ENCODE assay signal across 8 cellular contexts in the genomic region with DNA sequence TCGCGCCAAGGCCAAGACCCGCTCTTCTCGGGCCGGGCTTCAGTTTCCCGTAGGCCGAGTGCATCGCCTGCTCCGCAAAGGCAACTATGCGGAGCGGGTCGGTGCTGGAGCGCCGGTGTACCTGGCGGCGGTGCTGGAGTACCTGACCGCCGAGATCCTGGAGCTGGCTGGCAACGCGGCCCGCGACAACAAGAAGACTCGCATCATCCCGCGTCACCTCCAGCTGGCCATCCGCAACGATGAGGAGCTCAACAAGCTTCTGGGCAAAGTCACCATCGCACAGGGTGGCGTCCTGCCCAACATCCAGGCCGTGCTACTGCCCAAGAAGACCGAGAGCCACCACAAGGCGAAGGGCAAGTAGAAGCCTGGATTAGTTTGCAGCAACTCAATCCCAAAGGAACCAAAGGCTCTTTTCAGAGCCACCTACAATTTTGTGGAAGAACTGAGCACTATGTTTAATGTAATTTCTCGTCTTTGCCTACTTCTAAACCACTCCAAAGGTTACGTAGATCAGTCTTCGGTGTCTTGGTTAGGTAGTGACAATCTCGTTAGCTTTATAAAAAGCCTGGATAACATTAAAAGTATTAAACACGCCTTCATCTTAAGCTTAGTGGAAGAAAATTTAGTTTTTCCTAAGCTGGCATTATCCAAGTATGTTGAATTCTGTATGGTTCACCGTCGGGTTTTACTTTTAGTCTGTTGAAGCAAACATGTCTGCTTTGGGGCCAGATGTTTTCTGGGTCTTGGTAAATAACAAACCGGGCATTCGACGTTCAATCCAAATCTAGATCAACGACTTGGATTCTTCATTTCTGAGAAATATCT.
DNase-seq lines count a peak whose midpoint lies in the region; ATAC-seq and TF ChIP-seq lines count a peak whose summit lies in the region.
"Not testable (repeated sequence)": the region's sequence is repeated elsewhere in the genome, so short reads cannot be mapped to it uniquely, and the experiment has no call there.

No MANE protein-coding gene starts in this region.

- WGBS in thyroid gland, 2 donors = 7 to 12% methylated on average over 19 to 21 of the region's 43 CpGs

- ATAC-seq in Right ventricle myocardium inferior = peak; percentile 11
- ATAC-seq in naive thymus-derived CD4-positive, alpha-beta T cell = not testable (repeated sequence)

- intact Hi-C loops in Right ventricle myocardium inferior (cut with DNase I); thyroid gland (cut with DNase I): not testable (repeated sequence)
- intact Hi-C loops in naive thymus-derived CD4-positive, alpha-beta T cell (cut with micrococcal nuclease) = loop anchor here (1.0 to 5.0 kb wide), 4 partner anchors 55 to 1536 kb away; a partner anchor contains a TSS

- peak overlapping the region; percentile 70 for H3K9ac ChIP-seq in SU-DHL-6 (ENCODE audit: low read length)

- peak; percentile 12; the same call in 1 of the 2 replicates for TF ChIP-seq CTCF in HFFc6 (IDR thresholded peaks at IDR 0.05)
- TF ChIP-seq CTCF in SU-DHL-6 (IDR thresholded peaks at IDR 0.05; ENCODE audit: insufficient read depth, low read length, poor library complexity, severe bottlenecking); astrocyte of the spinal cord (IDR thresholded peaks at IDR 0.05; ENCODE audit: low read depth, low read length); thyroid gland (IDR thresholded peaks at IDR 0.05): not testable (repeated sequence)

- H3K4me3 Mint-ChIP-seq in HFFc6 = peak overlapping the region; percentile 95
- H3K4me3 Mint-ChIP-seq in naive thymus-derived CD4-positive, alpha-beta T cell = peak overlapping the region; percentile 83 to 99 (median 98)

- CTCF ChIA-PET in naive thymus-derived CD4-positive, alpha-beta T cell (lab: Charles Lee) = interaction anchor here (0.6 to 2.9 kb wide), 15 partner anchors 12 to 1762 kb away, joined by 3 to 27 read pairs (median 5); a partner anchor contains a TSS

- not testable (repeated sequence) for TF ChIP-seq POLR2A in thyroid gland (IDR thresholded peaks at IDR 0.05)

- in situ Hi-C loops in astrocyte of the spinal cord (cut with HindIII; ENCODE audit: low sequenced_read_pairs) = not testable (repeated sequence)

- not testable (repeated sequence) for H3K36me3 ChIP-seq in SU-DHL-6 (ENCODE audit: low read length); naive thymus-derived CD4-positive, alpha-beta T cell (ENCODE audit: control insufficient read depth in 2 of 3, insufficient read depth in 3 of 3, low read length in 3 of 3); thyroid gland

- H3K27me3 ChIP-seq in SU-DHL-6 (ENCODE audit: low read length); naive thymus-derived CD4-positive, alpha-beta T cell (ENCODE audit: control insufficient read depth in 2 of 2, insufficient read depth in 2 of 2, low read length in 2 of 2); thyroid gland: not testable (repeated sequence)

- not testable (repeated sequence) for H3K9me3 Mint-ChIP-seq in HFFc6; naive thymus-derived CD4-positive, alpha-beta T cell

- peaks cover 60% of the 10 kb centered on the region for H3F3A ChIP-seq in SU-DHL-6 (ENCODE audit: insufficient read depth)

- H3K4me3 ChIP-seq in SU-DHL-6 (ENCODE audit: insufficient read depth, low read length, poor library complexity, severe bottlenecking) (peak overlapping the region; percentile 43), astrocyte of the spinal cord (ENCODE audit: low read depth, low read length) (peak overlapping the region; percentile 53), thyroid gland (replicated peaks in 1 of 3) (peak overlapping the region in 1 of 3 donors; percentile 48)
- H3K4me3 ChIP-seq in naive thymus-derived CD4-positive, alpha-beta T cell (ENCODE audit: low read length) = peak overlapping the region; percentile 85

- H3K27ac Mint-ChIP-seq in HFFc6 = peak overlapping the region; percentile 98
- peak overlapping the region; percentile 92 to 100 (median 99) for H3K27ac Mint-ChIP-seq in naive thymus-derived CD4-positive, alpha-beta T cell

- H3K9me2 ChIP-seq in SU-DHL-6 (replicated peaks; ENCODE audit: insufficient read depth, low read length) = not testable (repeated sequence)

- DNase-seq in ELF-1 (ENCODE audit: low read depth, low spot score) (peak; percentile 76), HFFc6 (peak; percentile 44), NAMALWA (ENCODE audit: low spot score) (peak; percentile 88), astrocyte of the spinal cord (ENCODE audit: low read depth, low spot score) (peak; percentile 55), thyroid gland (peak in 1 of 2 donors; percentile 37)
- DNase-seq in Right ventricle myocardium inferior (ENCODE audit: missing footprints) = not testable (repeated sequence)
- DNase-seq in naive thymus-derived CD4-positive, alpha-beta T cell = peak in 5 of 9 donors; percentile 25 to 42 (median 32)

- not testable (repeated sequence) for H3K36me3 Mint-ChIP-seq in HFFc6 (ENCODE audit: low read depth); naive thymus-derived CD4-positive, alpha-beta T cell

- H3K79me2 ChIP-seq in SU-DHL-6 (ENCODE audit: insufficient read depth, low read length) = not testable (repeated sequence)

- POLR2A ChIA-PET in naive thymus-derived CD4-positive, alpha-beta T cell (lab: Charles Lee) = interaction anchor here (0.7 to 10.6 kb wide), 49 partner anchors 11 to 1792 kb away, joined by 3 to 739 read pairs (median 10); partner anchors contain the start of genes HFE and ZNF184

- peaks cover 60% of the 10 kb centered on the region for H3K4me1 Mint-ChIP-seq in HFFc6 (ENCODE audit: low read depth)
- peaks cover 11 to 67% (median 48%) of the 10 kb centered on the region in 7 donors for H3K4me1 Mint-ChIP-seq in naive thymus-derived CD4-positive, alpha-beta T cell

- peaks cover 13% of the 10 kb centered on the region for H3K27me3 Mint-ChIP-seq in HFFc6 (ENCODE audit: insufficient read depth)
- not testable (repeated sequence) for H3K27me3 Mint-ChIP-seq in naive thymus-derived CD4-positive, alpha-beta T cell

- not testable (repeated sequence) for H3K9me3 ChIP-seq in SU-DHL-6 (ENCODE audit: insufficient read depth, low read length); naive thymus-derived CD4-positive, alpha-beta T cell (ENCODE audit: control insufficient read depth in 2 of 3, low read length in 3 of 3); thyroid gland

- not testable (repeated sequence) for H2AFZ ChIP-seq in SU-DHL-6 (ENCODE audit: low read depth, low read length, severe bottlenecking)

- H4K20me1 ChIP-seq in SU-DHL-6 (ENCODE audit: low read depth, low read length) = not testable (repeated sequence)

- H3K4me1 ChIP-seq in naive thymus-derived CD4-positive, alpha-beta T cell (ENCODE audit: control insufficient read depth in 2 of 2, insufficient read depth in 2 of 2, low read length in 2 of 2) = peaks cover 20 to 36% of the 10 kb centered on the region in 2 donors
- H3K4me1 ChIP-seq in thyroid gland = peaks cover 5 to 19% of the 10 kb centered on the region in 2 donors

- peak overlapping the region; percentile 69 for H3K4me2 ChIP-seq in SU-DHL-6 (ENCODE audit: low read depth, low read length, poor library complexity, severe bottlenecking)

- H3K27ac ChIP-seq in SU-DHL-6 (ENCODE audit: low read depth, low read length) = peak overlapping the region; percentile 94
- peak overlapping the region; percentile 86 for H3K27ac ChIP-seq in naive thymus-derived CD4-positive, alpha-beta T cell (ENCODE audit: low read depth, low read length)
- peak overlapping the region; percentile 18 to 87 (median 52) for H3K27ac ChIP-seq in thyroid gland
